In genomic region chr7:128920913-128921582, GRCh38 we compare ENCODE assay signal across 22 cellular contexts. TPM values are rescaled to one million over a fixed set of nuclear protein-coding genes. Genes with fewer than 3 reads are reported as not detected.
DNase-seq lines count a peak whose midpoint lies in the region; FAIRE-seq and TF ChIP-seq lines count a peak whose summit lies in the region.
"Had no signal": no experiment of that assay in that cellular context is flagged by ENCODE, and none has a peak within 500 bp of the region (broad histone marks: within the 10 kb centered on the region; RNA-seq: fewer than 3 reads in every experiment).

No MANE protein-coding gene starts in this region.

- H3K36me3 ChIP-seq in PC-9 (ENCODE audit: low read depth), result no peaks in the 10 kb centered on the region
- H3K36me3 ChIP-seq in kidney (ENCODE audit: control insufficient read depth in 1 of 2, insufficient read depth in 2 of 2, low read length in 2 of 2), result no peaks in the 10 kb centered on the region
- no peaks in the 10 kb centered on the region for H3K36me3 ChIP-seq in sigmoid colon
- H3K36me3 ChIP-seq: adrenal gland, MG63, prostate gland had no signal

- CTCF ChIA-PET in activated naive CD4-positive, alpha-beta T cell treated with anti-CD3 and anti-CD28 coated beads for 36 hours (lab: Charles Lee), result no interaction called here
- CTCF ChIA-PET in PC-9 (lab: Charles Lee), result no interaction called here

- POLR2A ChIA-PET in PC-9 (lab: Charles Lee; ENCODE audit: unreplicated experiment), result no interaction called here

- intact Hi-C loops in activated naive CD4-positive, alpha-beta T cell treated with anti-CD3 and anti-CD28 coated beads for 36 hours (cut with micrococcal nuclease), result no loop called here
- intact Hi-C loops in PC-9 (cut with micrococcal nuclease; ENCODE audit: unreplicated experiment) (no loop called here), kidney (cut with DNase I) (no loop called here), sigmoid colon (cut with DNase I) (no loop called here)

- DNase-seq in activated naive CD4-positive, alpha-beta T cell treated with anti-CD3 and anti-CD28 coated beads for 36 hours, result no peak
- peak in 1 of 2 experiments; percentile 23 for DNase-seq in PC-9
- DNase-seq in kidney, result peak; percentile 94
- DNase-seq in sigmoid colon, result peak; percentile 63
- no peak for DNase-seq in NCI-H2196 (lab: John Stamatoyannopoulos, UW; ENCODE audit: unreplicated experiment)
- no peak for DNase-seq in NCI-H1105 (lab: John Stamatoyannopoulos, UW)
- no peak for DNase-seq in NCI-H187 treated with DMSO at 0.1 percent for 48 hours (lab: John Stamatoyannopoulos, UW)
- DNase-seq: activated CD4-positive, alpha-beta T cell treated with anti-CD3 and anti-CD28 coated beads for 36 hours; adrenal gland; MG63; NCI-H1436; small intestine; stimulated activated CD4-positive, alpha-beta T cell treated with anti-CD3 and anti-CD28 coated beads, Interleukin-2, amount 100 ng/mL, for 48 hours; stimulated activated naive CD4-positive, alpha-beta T cell treated with Interleukin-2 at 50 U/mL for 16 hours; T-cell had no signal

- no peak for TF ChIP-seq EP300 in sigmoid colon (IDR thresholded peaks at IDR 0.05)

- H3K9me3 ChIP-seq in PC-9 (ENCODE audit: insufficient read depth, low read depth) (no peaks in the 10 kb centered on the region), kidney (ENCODE audit: control insufficient read depth in 1 of 2, low read length in 2 of 2) (no peaks in the 10 kb centered on the region), sigmoid colon (no peaks in the 10 kb centered on the region)
- H3K9me3 ChIP-seq: adrenal gland, MG63, prostate gland had no signal

- H3F3A ChIP-seq in PC-9 (ENCODE audit: insufficient read depth, low read depth), result no peaks in the 10 kb centered on the region

- no peak for FAIRE-seq in kidney (lab: Jason Lieb, UNC)
- FAIRE-seq: colon, K562, small intestine had no signal

- H3K4me3 Mint-ChIP-seq in activated naive CD4-positive, alpha-beta T cell treated with anti-CD3 and anti-CD28 coated beads, Interleukin-2, amount 50 U/mL, for 24 hours, result no peak overlapping the region
- no peak overlapping the region for H3K4me3 Mint-ChIP-seq in activated naive CD4-positive, alpha-beta T cell treated with anti-CD3 and anti-CD28 coated beads for 36 hours
- H3K4me3 Mint-ChIP-seq: activated CD4-positive, alpha-beta T cell treated with anti-CD3 and anti-CD28 coated beads for 36 hours; neural crest cell; T-cell had no signal

- no peak for TF ChIP-seq POLR2A in sigmoid colon (IDR thresholded peaks at IDR 0.05)

- H3K4me1 Mint-ChIP-seq in activated naive CD4-positive, alpha-beta T cell treated with anti-CD3 and anti-CD28 coated beads, Interleukin-2, amount 50 U/mL, for 24 hours, result no peaks in the 10 kb centered on the region
- H3K4me1 Mint-ChIP-seq in activated naive CD4-positive, alpha-beta T cell treated with anti-CD3 and anti-CD28 coated beads for 36 hours (ENCODE audit: low read depth), result no peaks in the 10 kb centered on the region
- H3K4me1 Mint-ChIP-seq: activated CD4-positive, alpha-beta T cell treated with anti-CD3 and anti-CD28 coated beads for 36 hours; neural crest cell had no signal

- H3K27me3 ChIP-seq in PC-9 (ENCODE audit: insufficient read depth, low read depth), result peaks cover 19% of the 10 kb centered on the region
- peaks cover 0 to 30% (median 20%) of the 10 kb centered on the region in 3 donors for H3K27me3 ChIP-seq in sigmoid colon
- H3K27me3 ChIP-seq: MG63 had no signal

- no peak overlapping the region for H3K27ac ChIP-seq in PC-9
- H3K27ac ChIP-seq in kidney (ENCODE audit: low read depth in 2 of 2, low read length in 2 of 2), result peak overlapping the region; percentile 5 to 48
- no peak overlapping the region for H3K27ac ChIP-seq in sigmoid colon
- H3K27ac ChIP-seq: adrenal gland, prostate gland had no signal

- H3K4me2 ChIP-seq in PC-9, result peak overlapping the region; percentile 42

- H3K4me1 ChIP-seq in PC-9 (replicated peaks; ENCODE audit: insufficient read depth), result peaks cover 5% of the 10 kb centered on the region
- H3K4me1 ChIP-seq in kidney (ENCODE audit: control insufficient read depth in 1 of 2, insufficient read depth in 1 of 2, low read depth in 1 of 2, low read length in 2 of 2), result peaks cover 6 to 9% of the 10 kb centered on the region in 2 donors
- H3K4me1 ChIP-seq in sigmoid colon, result peaks cover 0 to 2% (median 2%) of the 10 kb centered on the region in 4 donors
- H3K4me1 ChIP-seq: adrenal gland, prostate gland had no signal

- peak overlapping the region; percentile 51 for H3K27ac Mint-ChIP-seq in activated naive CD4-positive, alpha-beta T cell treated with anti-CD3 and anti-CD28 coated beads, Interleukin-2, amount 50 U/mL, for 24 hours
- H3K27ac Mint-ChIP-seq in activated naive CD4-positive, alpha-beta T cell treated with anti-CD3 and anti-CD28 coated beads for 36 hours, result no peak overlapping the region
- H3K27ac Mint-ChIP-seq: activated CD4-positive, alpha-beta T cell treated with anti-CD3 and anti-CD28 coated beads for 36 hours; T-cell had no signal

- no peaks in the 10 kb centered on the region for H3K79me2 ChIP-seq in PC-9 (ENCODE audit: low read depth)

- no peaks in the 10 kb centered on the region for H3K36me3 Mint-ChIP-seq in activated naive CD4-positive, alpha-beta T cell treated with anti-CD3 and anti-CD28 coated beads, Interleukin-2, amount 50 U/mL, for 24 hours
- no peaks in the 10 kb centered on the region for H3K36me3 Mint-ChIP-seq in activated naive CD4-positive, alpha-beta T cell treated with anti-CD3 and anti-CD28 coated beads for 36 hours (ENCODE audit: low read depth)
- H3K36me3 Mint-ChIP-seq: T-cell had no signal

- no peaks in the 10 kb centered on the region for H4K20me1 ChIP-seq in PC-9 (ENCODE audit: insufficient read depth)

- BruUV-seq in PC-9 (replicated peaks; lab: Mats Ljungman, UMichigan), result no TSS peak

- H3K4me3 ChIP-seq in PC-9 (no peak overlapping the region), kidney (ENCODE audit: low read length in 2 of 2) (peak overlapping the region in 1 of 2 donors; percentile 18), sigmoid colon (no peak overlapping the region)
- H3K4me3 ChIP-seq: adrenal gland, K562, MG63, prostate gland had no signal

- H3K9me2 ChIP-seq in PC-9 (ENCODE audit: insufficient read depth), result no peaks in the 10 kb centered on the region

- no peak overlapping the region for H3K9ac ChIP-seq in kidney (ENCODE audit: low read length in 2 of 2)

- WGBS in sigmoid colon, 2 donors, result 51 to 75% methylated on average over 13 of the region's 13 CpGs

- no peak overlapping the region for H2AFZ ChIP-seq in PC-9

- TF ChIP-seq CTCF in PC-9 (conservative IDR thresholded peaks at IDR 0.05), result no peak
- TF ChIP-seq CTCF in kidney (IDR thresholded peaks at IDR 0.05; ENCODE audit: borderline replicate concordance, extremely low read depth, insufficient read depth), result no peak
- no peak for TF ChIP-seq CTCF in sigmoid colon (IDR thresholded peaks at IDR 0.05)

- no peaks in the 10 kb centered on the region for H3K9me3 Mint-ChIP-seq in activated naive CD4-positive, alpha-beta T cell treated with anti-CD3 and anti-CD28 coated beads, Interleukin-2, amount 50 U/mL, for 24 hours
- H3K9me3 Mint-ChIP-seq in activated naive CD4-positive, alpha-beta T cell treated with anti-CD3 and anti-CD28 coated beads for 36 hours, result no peaks in the 10 kb centered on the region
- H3K9me3 Mint-ChIP-seq: neural crest cell, T-cell had no signal

- H3K27me3 Mint-ChIP-seq in activated naive CD4-positive, alpha-beta T cell treated with anti-CD3 and anti-CD28 coated beads, Interleukin-2, amount 50 U/mL, for 24 hours, result peaks cover 16% of the 10 kb centered on the region
- H3K27me3 Mint-ChIP-seq in activated naive CD4-positive, alpha-beta T cell treated with anti-CD3 and anti-CD28 coated beads for 36 hours (ENCODE audit: low read depth), result peaks cover 19% of the 10 kb centered on the region

RNA-seq across cellular contexts. Expression of gene KCP, which starts 10.5 kb away (rescaled TPM):
- total RNA-seq in activated naive CD4-positive, alpha-beta T cell treated with anti-CD3 and anti-CD28 coated beads for 36 hours, result not detected
- total RNA-seq in PC-9 (2021) (9.9 and 15.4 TPM in 2 replicates), kidney (44.6 TPM), sigmoid colon (under 1 TPM in 3 of 4 donors, not detected in 1; 0.14 to 0.36 (median 0.28) TPM)
- polyA plus RNA-seq in kidney (ENCODE audit: insufficient read depth, low read depth, low replicate concordance) (7.7 TPM), sigmoid colon (under 1 TPM in 1 of 3 donors, not detected in 2; 0.42 TPM)
- total RNA-seq: activated CD4-positive, alpha-beta T cell treated with anti-CD3 and anti-CD28 coated beads for 36 hours had no signal

RNA-seq across cellular contexts. Expression of gene IRF5, which starts 16.7 kb away (rescaled TPM):
- total RNA-seq in activated naive CD4-positive, alpha-beta T cell treated with anti-CD3 and anti-CD28 coated beads for 36 hours, result 1 to 10 TPM; 1.4 to 1.9 TPM
- total RNA-seq in PC-9 (2021) (3.4 and 5.8 TPM in 2 replicates), kidney (27.1 TPM), sigmoid colon (10 to 100 TPM in 1 of 4 donors, 1 to 10 TPM in 3; 6.0 to 15.3 (median 8.1) TPM)
- polyA plus RNA-seq in kidney (ENCODE audit: insufficient read depth, low read depth, low replicate concordance) (13.0 TPM), sigmoid colon (10 to 100 TPM in 1 of 3 donors, 1 to 10 TPM in 2; 4.6 to 11.3 (median 4.8) TPM)
- total RNA-seq: glomerular endothelial cell, neural crest cell had no signal
- polyA plus RNA-seq: fibroblast of lung, K562 had no signal

RNA-seq across cellular contexts. Expression of gene ATP6V1F, which starts 58.4 kb away (rescaled TPM):
- total RNA-seq in activated naive CD4-positive, alpha-beta T cell treated with anti-CD3 and anti-CD28 coated beads for 36 hours, result 100 to 1,000 TPM; 129 to 142 TPM
- total RNA-seq in PC-9 (2021), result 114 and 169 TPM in 2 replicates
- 161 TPM for total RNA-seq in kidney
- 684 TPM for polyA plus RNA-seq in kidney (ENCODE audit: insufficient read depth, low read depth, low replicate concordance)
- total RNA-seq in sigmoid colon, result 100 to 1,000 TPM in 3 of 4 donors, 10 to 100 TPM in 1; 96.7 to 138 (median 131) TPM
- 100 to 1,000 TPM; 148 to 214 (median 183) TPM for polyA plus RNA-seq in sigmoid colon

Comparison
In these comparisons a context has a peak if more than half of its experiments do, and no peak if none do; other contexts are left out.
1. DNase-seq: peak in kidney (single experiment) and sigmoid colon (single experiment); none in activated naive CD4-positive, alpha-beta T cell treated with anti-CD3 and anti-CD28 coated beads for 36 hours (single experiment), NCI-H2196 (single experiment), NCI-H1105 (single experiment) and NCI-H187 treated with DMSO at 0.1 percent for 48 hours (single experiment).
2. H3K27ac ChIP-seq: peak in kidney (2 of 2); none in PC-9 (single experiment) and sigmoid colon (0 of 4).